ENCODE assay signal across 9 cellular contexts in the genomic region with DNA sequence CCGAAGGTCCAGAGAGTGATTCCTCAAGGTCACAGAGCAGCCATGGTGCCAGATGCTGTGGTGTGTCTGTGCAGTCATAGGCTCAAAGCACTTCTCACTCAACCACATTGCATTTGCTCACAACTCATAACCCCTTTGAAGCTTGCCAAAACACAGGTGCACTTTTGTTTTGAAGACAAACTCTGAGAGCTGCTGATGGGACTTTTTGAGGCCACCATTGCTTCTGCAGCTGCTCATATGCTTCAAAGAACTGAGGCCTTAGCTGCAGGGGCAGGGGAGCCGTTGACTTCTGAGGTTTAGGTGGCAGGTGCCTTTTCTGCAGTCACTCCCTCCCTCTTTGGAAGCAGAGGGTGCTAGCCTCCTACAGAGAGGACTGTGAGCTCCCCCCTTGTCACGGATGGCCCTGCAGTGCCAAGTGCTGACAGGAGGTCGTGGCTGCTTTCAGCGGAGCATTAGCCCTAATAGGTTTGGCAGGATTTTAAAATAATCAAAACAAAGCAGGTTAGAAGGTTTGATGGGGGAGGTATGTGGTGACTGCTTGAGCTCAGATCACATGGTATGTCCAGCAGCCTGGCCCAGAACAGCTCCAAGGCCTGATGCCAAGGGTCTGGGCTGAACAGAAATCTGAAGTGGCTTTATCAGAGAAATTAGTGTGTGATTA.
DNase-seq lines count a peak whose midpoint lies in the region; ATAC-seq lines count a peak whose summit lies in the region.
"Had no signal": no experiment of that assay in that cellular context is flagged by ENCODE, and none has a peak within 500 bp of the region (broad histone marks: within the 10 kb centered on the region; RNA-seq: fewer than 3 reads in every experiment).

No MANE protein-coding gene starts in this region.

- H3K79me1 ChIP-seq in neuronal stem cell (ENCODE audit: low read depth, low read length) (no peaks in the 10 kb centered on the region), trophoblast cell (ENCODE audit: low read length) (no peaks in the 10 kb centered on the region)

- no peaks in the 10 kb centered on the region for H3K27me3 Mint-ChIP-seq in activated T-helper 1 cell treated with anti-CD3 and anti-CD28 coated beads, Interleukin-12 subunit alpha, Interleukin-12 subunit beta, Interleukin-2, Interleukin-4 antibody, amounts not matched to agents 30 ng/mL and 10 ng/mL and 1 ng/mL, durations not matched to agents 14 hours and 24 hours and 36 hours (ENCODE audit: insufficient read depth)

- H3K4me1 ChIP-seq in neuronal stem cell (ENCODE audit: control insufficient read depth in 2 of 2, insufficient read depth in 1 of 2, low read depth in 1 of 2, low read length in 2 of 2), result peaks cover 0 to 4% of the 10 kb centered on the region in 2 donors
- no peaks in the 10 kb centered on the region for H3K4me1 ChIP-seq in trophoblast cell (ENCODE audit: control insufficient read depth in 1 of 2, insufficient read depth in 2 of 2, low read length in 2 of 2)

- H3K79me2 ChIP-seq in trophoblast cell (ENCODE audit: control insufficient read depth, insufficient read depth, low read length, poor library complexity), result no peaks in the 10 kb centered on the region

- peak overlapping the region; percentile 18 for H2BK15ac ChIP-seq in neuronal stem cell (ENCODE audit: low read length)

- H3K9me3 ChIP-seq in neuronal stem cell (replicated peaks in 1 of 2; ENCODE audit: control insufficient read depth in 2 of 2, insufficient read depth in 1 of 2, low read depth in 1 of 2, low read length in 2 of 2) (peaks cover 0 to 4% of the 10 kb centered on the region in 2 donors), trophoblast cell (ENCODE audit: insufficient read depth, low read depth, low read length) (no peaks in the 10 kb centered on the region)

- H2AK5ac ChIP-seq in neuronal stem cell (ENCODE audit: low read depth, low read length), result no peak overlapping the region
- H2AK5ac ChIP-seq in trophoblast cell (ENCODE audit: low read length), result no peak overlapping the region

- no CpG with 5 or more reads among the region's 5 CpGs for WGBS in neuronal stem cell (ENCODE audit: extremely low coverage in 2 of 2, insufficient read length in 2 of 2, insufficient replicate concordance in 1 of 2), 2 donors
- WGBS in trophoblast cell (ENCODE audit: extremely low coverage, insufficient coverage, insufficient read length), result no CpG with 5 or more reads among the region's 5 CpGs

- peak overlapping the region; percentile 74 for H3K4me3 Mint-ChIP-seq in activated T-helper 1 cell treated with anti-CD3 and anti-CD28 coated beads, Interleukin-12 subunit alpha, Interleukin-12 subunit beta, Interleukin-2, Interleukin-4 antibody, amounts not matched to agents 30 ng/mL and 10 ng/mL and 1 ng/mL, durations not matched to agents 14 hours and 24 hours and 36 hours

- peak overlapping the region; percentile 0 for H4K8ac ChIP-seq in neuronal stem cell (ENCODE audit: low read depth, low read length)
- no peak overlapping the region for H4K8ac ChIP-seq in trophoblast cell (ENCODE audit: low read depth, low read length)

- H3K27me3 ChIP-seq in neuronal stem cell (ENCODE audit: control insufficient read depth in 3 of 3, insufficient read depth in 3 of 3, low read depth in 1 of 3, low read length in 3 of 3), result peaks cover 0 to 2% (median 0%) of the 10 kb centered on the region in 3 experiments
- H3K27me3 ChIP-seq in trophoblast cell (ENCODE audit: insufficient read depth, low read length), result no peaks in the 10 kb centered on the region

- no peak overlapping the region for H3K27ac ChIP-seq in neuronal stem cell (replicated peaks; ENCODE audit: low read length)
- no peak overlapping the region for H3K27ac ChIP-seq in trophoblast cell (ENCODE audit: low read depth, low read length)
- H3K27ac ChIP-seq: cardiac muscle cell had no signal

- H3K4me3 ChIP-seq in neuronal stem cell (ENCODE audit: low read length in 2 of 2) (no peak overlapping the region), trophoblast cell (ENCODE audit: low read depth, low read length) (no peak overlapping the region)
- H3K4me3 ChIP-seq: cardiac muscle cell had no signal

- peaks cover 39% of the 10 kb centered on the region for H3K4me1 Mint-ChIP-seq in activated T-helper 1 cell treated with anti-CD3 and anti-CD28 coated beads, Interleukin-12 subunit alpha, Interleukin-12 subunit beta, Interleukin-2, Interleukin-4 antibody, amounts not matched to agents 30 ng/mL and 10 ng/mL and 1 ng/mL, durations not matched to agents 14 hours and 24 hours and 36 hours (ENCODE audit: low read depth)

- peak overlapping the region; percentile 95 for H3K27ac Mint-ChIP-seq in activated T-helper 1 cell treated with anti-CD3 and anti-CD28 coated beads, Interleukin-12 subunit alpha, Interleukin-12 subunit beta, Interleukin-2, Interleukin-4 antibody, amounts not matched to agents 30 ng/mL and 10 ng/mL and 1 ng/mL, durations not matched to agents 14 hours and 24 hours and 36 hours

- H3K9me3 Mint-ChIP-seq in activated T-helper 1 cell treated with anti-CD3 and anti-CD28 coated beads, Interleukin-12 subunit alpha, Interleukin-12 subunit beta, Interleukin-2, Interleukin-4 antibody, amounts not matched to agents 30 ng/mL and 10 ng/mL and 1 ng/mL, durations not matched to agents 14 hours and 24 hours and 36 hours, result peaks cover 8% of the 10 kb centered on the region

- no peak overlapping the region for H2BK5ac ChIP-seq in neuronal stem cell (ENCODE audit: low read length)
- no peak overlapping the region for H2BK5ac ChIP-seq in trophoblast cell (ENCODE audit: low read depth, low read length, poor library complexity)

- H2BK120ac ChIP-seq in neuronal stem cell (ENCODE audit: low read depth, low read length) (no peak overlapping the region), trophoblast cell (ENCODE audit: insufficient read depth, low read length, poor library complexity) (no peak overlapping the region)

- peak overlapping the region; percentile 67 for H3K18ac ChIP-seq in neuronal stem cell (ENCODE audit: low read length)
- H3K18ac ChIP-seq in trophoblast cell (ENCODE audit: low read length), result no peak overlapping the region

- H3K23ac ChIP-seq in neuronal stem cell (ENCODE audit: low read depth, low read length, poor library complexity), result no peak overlapping the region
- no peak overlapping the region for H3K23ac ChIP-seq in trophoblast cell (ENCODE audit: low read length)

- H3K36me3 ChIP-seq in neuronal stem cell (replicated peaks in 1 of 2; ENCODE audit: control insufficient read depth in 2 of 2, insufficient read depth in 2 of 2, low read length in 2 of 2) (no peaks in the 10 kb centered on the region), trophoblast cell (ENCODE audit: control insufficient read depth in 1 of 2, insufficient read depth in 2 of 2, low read length in 2 of 2) (no peaks in the 10 kb centered on the region)
- H3K36me3 ChIP-seq: cardiac muscle cell had no signal

- intact Hi-C loops in activated T-helper 1 cell treated with anti-CD3 and anti-CD28 coated beads, Interleukin-12 subunit alpha, Interleukin-12 subunit beta, Interleukin-2, Interleukin-4 antibody, amounts not matched to agents 30 ng/mL and 10 ng/mL and 1 ng/mL, durations not matched to agents 14 hours and 24 hours and 36 hours (cut with micrococcal nuclease), result loop anchor here (1.0 to 5.0 kb wide), 6 partner anchors 14 to 233 kb away; partner anchors contain the start of gene MAN2A1

- H3K9ac ChIP-seq in neuronal stem cell (ENCODE audit: low read depth, low read length, poor library complexity) (no peak overlapping the region), trophoblast cell (ENCODE audit: low read length) (no peak overlapping the region)

- no peak overlapping the region for H2BK12ac ChIP-seq in neuronal stem cell (ENCODE audit: low read length)
- H2BK12ac ChIP-seq in trophoblast cell (ENCODE audit: low read length), result no peak overlapping the region

- H2AFZ ChIP-seq in neuronal stem cell (ENCODE audit: low read length), result no peak overlapping the region
- H2AFZ ChIP-seq in trophoblast cell (ENCODE audit: insufficient read depth, low read length, poor library complexity), result no peak overlapping the region

- DNase-seq in NCI-H2196 treated with DMSO at 0.1 percent for 48 hours (lab: John Stamatoyannopoulos, UW; ENCODE audit: unreplicated experiment) (peak; percentile 82), neuronal stem cell (ENCODE audit: low spot score) (no peak), OCI-M1 (lab: John Stamatoyannopoulos, UW) (no peak), trophoblast cell (no peak)
- peak; percentile 61 for DNase-seq in activated T-helper 1 cell treated with anti-CD3 and anti-CD28 coated beads, Interleukin-12 subunit alpha, Interleukin-12 subunit beta, Interleukin-2, Interleukin-4 antibody, amounts not matched to agents 30 ng/mL and 10 ng/mL and 1 ng/mL, durations not matched to agents 14 hours and 24 hours and 36 hours (ENCODE audit: low spot score)

- no peak overlapping the region for H4K12ac ChIP-seq in trophoblast cell (ENCODE audit: low read depth, low read length)

- ATAC-seq in GM19035 (IDR thresholded peaks at IDR 0.05; ENCODE audit: unreplicated experiment), result peak; percentile 74
- no peak for ATAC-seq in HG03571 (IDR thresholded peaks at IDR 0.05; ENCODE audit: unreplicated experiment)
- no peak for ATAC-seq in HG03432 (IDR thresholded peaks at IDR 0.05; ENCODE audit: unreplicated experiment)

- no peak overlapping the region for H4K91ac ChIP-seq in neuronal stem cell (ENCODE audit: low read depth, low read length, poor library complexity)
- H4K91ac ChIP-seq in trophoblast cell (ENCODE audit: low read depth, low read length), result no peak overlapping the region

- H3K4ac ChIP-seq in neuronal stem cell (ENCODE audit: low read length) (no peak overlapping the region), trophoblast cell (ENCODE audit: low read depth, low read length) (no peak overlapping the region)

- H3K4me2 ChIP-seq in neuronal stem cell (ENCODE audit: insufficient read depth, low read length, poor library complexity, severe bottlenecking) (no peak overlapping the region), trophoblast cell (ENCODE audit: low read length) (no peak overlapping the region)

- H3K14ac ChIP-seq in neuronal stem cell (ENCODE audit: low read length) (peak overlapping the region; percentile 31), trophoblast cell (ENCODE audit: low read length) (no peak overlapping the region)

- peaks cover 4% of the 10 kb centered on the region for H3K36me3 Mint-ChIP-seq in activated T-helper 1 cell treated with anti-CD3 and anti-CD28 coated beads, Interleukin-12 subunit alpha, Interleukin-12 subunit beta, Interleukin-2, Interleukin-4 antibody, amounts not matched to agents 30 ng/mL and 10 ng/mL and 1 ng/mL, durations not matched to agents 14 hours and 24 hours and 36 hours (ENCODE audit: low read depth)

Comparison
In these comparisons a context has a peak if more than half of its experiments do, and no peak if none do; other contexts are left out.
1. DNase-seq: peak in NCI-H2196 treated with DMSO at 0.1 percent for 48 hours (single experiment) and activated T-helper 1 cell treated with anti-CD3 and anti-CD28 coated beads, Interleukin-12 subunit alpha, Interleukin-12 subunit beta, Interleukin-2, Interleukin-4 antibody, amounts not matched to agents 30 ng/mL and 10 ng/mL and 1 ng/mL, durations not matched to agents 14 hours and 24 hours and 36 hours (single experiment); none in neuronal stem cell (single experiment), OCI-M1 (single experiment) and trophoblast cell (0 of 2).